Comparison of ENCODE assay signal across 19 cellular contexts in genomic region chr11:62418733-62419132, GRCh38. TPM values are rescaled to one million over a fixed set of nuclear protein-coding genes. Genes with fewer than 3 reads are reported as not detected.
A peak's percentile ranks its signal among the peaks of the same experiment; 100 is the strongest.
DNase-seq lines count a peak whose midpoint lies in the region; ATAC-seq and TF ChIP-seq lines count a peak whose summit lies in the region.
"Had no signal": no experiment of that assay in that cellular context is flagged by ENCODE, and none has a peak within 500 bp of the region (broad histone marks: within the 10 kb centered on the region; RNA-seq: fewer than 3 reads in every experiment).

SCGB1A1 (plus strand) TSS chr11:62419033; CDS start chr11:62419096, 63 bp downstream.

- H3K4me3 ChIP-seq in right cardiac atrium (ENCODE audit: low read length) (no peak within 1 kb of the TSS), fibroblast of villous mesenchyme (ENCODE audit: low read depth, low read length) (peak within 1 kb of the TSS; percentile 1), prostate gland (no peak within 1 kb of the TSS), BE2C (ENCODE audit: low read depth, low read length) (no peak within 1 kb of the TSS)
- H3K4me3 ChIP-seq: cardiac muscle cell had no signal

- intact Hi-C loops in right cardiac atrium (cut with DNase I), result no loop called here
- intact Hi-C loops in left cardiac atrium (cut with DNase I), result no loop called here
- intact Hi-C loops in prostate gland (cut with DNase I), result no loop called here
- intact Hi-C loops in activated CD8-positive, alpha-beta T cell treated with anti-CD3 and anti-CD28 coated beads for 36 hours (cut with micrococcal nuclease), result no loop called here

- H3K27me3 Mint-ChIP-seq in activated CD8-positive, alpha-beta T cell treated with anti-CD3 and anti-CD28 coated beads for 36 hours, result peaks cover 3% of the 10 kb centered on the region
- peaks cover 2% of the 10 kb centered on the region for H3K27me3 Mint-ChIP-seq in chondrocyte (ENCODE audit: low read depth)

- CTCF ChIA-PET in activated CD8-positive, alpha-beta T cell treated with anti-CD3 and anti-CD28 coated beads for 36 hours (lab: Charles Lee), result interaction anchor here (0.9 to 11.5 kb wide), 3 partner anchors 24 to 147 kb away, joined by 3 to 186 read pairs (median 3); no protein-coding TSS in a partner anchor

- H3K36me3 ChIP-seq in prostate gland (no peaks in the 10 kb centered on the region), BE2C (no peaks in the 10 kb centered on the region)
- H3K36me3 ChIP-seq: cardiac muscle cell had no signal

- 84% methylated on average over 4 of the region's 4 CpGs for WGBS in right cardiac atrium
- 75% methylated on average over 4 of the region's 4 CpGs for WGBS in prostate gland

- POLR2A ChIA-PET in activated CD8-positive, alpha-beta T cell treated with anti-CD3 and anti-CD28 coated beads for 36 hours (lab: Charles Lee), result no interaction called here

- no peaks in the 10 kb centered on the region for H3K9me3 Mint-ChIP-seq in activated CD8-positive, alpha-beta T cell treated with anti-CD3 and anti-CD28 coated beads for 36 hours
- H3K9me3 Mint-ChIP-seq in chondrocyte (ENCODE audit: low read depth), result no peaks in the 10 kb centered on the region
- H3K9me3 Mint-ChIP-seq: activated T-cell treated with anti-CD3 and anti-CD28 coated beads, Interleukin-2, amount 50 U/mL, for 4 hours had no signal

- H3K4me1 ChIP-seq in right cardiac atrium (ENCODE audit: control insufficient read depth, insufficient read depth, low read length) (no peaks in the 10 kb centered on the region), prostate gland (replicated peaks) (no peaks in the 10 kb centered on the region), BE2C (no peaks in the 10 kb centered on the region)

- peak within 1 kb of the TSS; percentile 75 for H3K27ac ChIP-seq in right cardiac atrium (ENCODE audit: low read length)
- H3K27ac ChIP-seq in prostate gland, result peak within 1 kb of the TSS; percentile 32 to 61
- H3K27ac ChIP-seq: cardiac muscle cell had no signal

- peaks cover 2% of the 10 kb centered on the region for H3K4me1 Mint-ChIP-seq in activated CD8-positive, alpha-beta T cell treated with anti-CD3 and anti-CD28 coated beads for 36 hours (ENCODE audit: low read depth)
- H3K4me1 Mint-ChIP-seq in chondrocyte (ENCODE audit: low read depth), result peaks cover 4% of the 10 kb centered on the region

- H3K4me3 Mint-ChIP-seq in activated CD8-positive, alpha-beta T cell treated with anti-CD3 and anti-CD28 coated beads for 36 hours, result no peak within 1 kb of the TSS
- H3K4me3 Mint-ChIP-seq in chondrocyte (ENCODE audit: unreplicated experiment), result no peak within 1 kb of the TSS
- H3K4me3 Mint-ChIP-seq: activated T-cell treated with anti-CD3 and anti-CD28 coated beads, Interleukin-2, amount 50 U/mL, for 4 hours had no signal

- no peaks in the 10 kb centered on the region for H3K9me3 ChIP-seq in right cardiac atrium (ENCODE audit: control insufficient read depth, low read length)
- H3K9me3 ChIP-seq in prostate gland, result no peaks in the 10 kb centered on the region
- H3K9me3 ChIP-seq in BE2C, result no peaks in the 10 kb centered on the region

- DNase-seq in right cardiac atrium (no peak), left cardiac atrium (no peak), fibroblast of villous mesenchyme (ENCODE audit: low read depth) (no peak), prostate gland (ENCODE audit: low spot score) (no peak), germinal center (ENCODE audit: low spot score) (no peak), chondrocyte (ENCODE audit: low spot score) (no peak), BE2C (no peak)
- no peak for DNase-seq in activated CD8-positive, alpha-beta T cell treated with anti-CD3 and anti-CD28 coated beads for 36 hours
- DNase-seq: activated CD4-positive, alpha-beta T cell treated with anti-CD3 and anti-CD28 coated beads, Interleukin-2, amount 50 U/mL, for 48 hours; activated T-cell treated with anti-CD3 and anti-CD28 coated beads, Interleukin-2, amount 50 U/mL, for 4 hours; foreskin melanocyte; Karpas-422; mesendoderm; NCI-H1092 treated with DMSO at 0.1 percent for 48 hours; NCI-H2107; NCI-H526 treated with DMSO at 0.1 percent for 48 hours; PC-3; stimulated activated CD4-positive, alpha-beta T cell treated with anti-CD3 and anti-CD28 coated beads, Interleukin-4, amount 100 ng/mL, for 24 hours had no signal

- no peaks in the 10 kb centered on the region for H3K27me3 ChIP-seq in right cardiac atrium (ENCODE audit: control insufficient read depth, insufficient read depth)
- H3K27me3 ChIP-seq in prostate gland (replicated peaks; ENCODE audit: insufficient read depth), result no peaks in the 10 kb centered on the region
- no peaks in the 10 kb centered on the region for H3K27me3 ChIP-seq in BE2C
- H3K27me3 ChIP-seq: cardiac muscle cell had no signal

- ATAC-seq in right cardiac atrium, result no peak
- no peak for ATAC-seq in left cardiac atrium
- no peak for ATAC-seq in activated CD8-positive, alpha-beta T cell treated with anti-CD3 and anti-CD28 coated beads for 36 hours
- ATAC-seq: activated T-cell treated with anti-CD3 and anti-CD28 coated beads, Interleukin-2, amount 50 U/mL, for 4 hours; PC-3 had no signal

- H3K27ac Mint-ChIP-seq in activated CD8-positive, alpha-beta T cell treated with anti-CD3 and anti-CD28 coated beads for 36 hours, result no peak within 1 kb of the TSS
- H3K27ac Mint-ChIP-seq in chondrocyte (ENCODE audit: unreplicated experiment), result no peak within 1 kb of the TSS

- no peaks in the 10 kb centered on the region for H3K36me3 Mint-ChIP-seq in activated CD8-positive, alpha-beta T cell treated with anti-CD3 and anti-CD28 coated beads for 36 hours (ENCODE audit: low read depth)
- no peaks in the 10 kb centered on the region for H3K36me3 Mint-ChIP-seq in chondrocyte (ENCODE audit: low read depth)

- TF ChIP-seq CTCF in fibroblast of villous mesenchyme (IDR thresholded peaks at IDR 0.05; ENCODE audit: insufficient read depth, low read depth, low read length) (no peak), prostate gland (IDR thresholded peaks at IDR 0.05) (no peak), chondrocyte (IDR thresholded peaks at IDR 0.05) (no peak), BE2C (IDR thresholded peaks at IDR 0.05; ENCODE audit: low read depth, low read length) (no peak)
- no peak for TF ChIP-seq CTCF in activated CD8-positive, alpha-beta T cell treated with anti-CD3 and anti-CD28 coated beads for 36 hours (IDR thresholded peaks at IDR 0.05)

- no peak for TF ChIP-seq POLR2A in prostate gland (IDR thresholded peaks at IDR 0.05)

RNA-seq across cellular contexts. Expression of gene SCGB1A1, which starts in this region (rescaled TPM):
- not detected for total RNA-seq in right cardiac atrium
- not detected for polyA plus RNA-seq in right cardiac atrium
- not detected for total RNA-seq in left cardiac atrium
- not detected in 2 replicates for total RNA-seq in fibroblast of villous mesenchyme
- 100 to 1,000 TPM in 1 of 2 donors, 1 to 10 TPM in 1; 6.8 to 203 TPM for total RNA-seq in prostate gland
- total RNA-seq in activated CD8-positive, alpha-beta T cell treated with anti-CD3 and anti-CD28 coated beads for 36 hours, result not detected
- not detected in 3 replicates for total RNA-seq in chondrocyte
- polyA plus RNA-seq in BE2C (2012; ENCODE audit: insufficient read depth, insufficient read length, low read depth), result not detected
- total RNA-seq: cardiac muscle cell, PC-3 had no signal
- polyA plus RNA-seq: cardiac muscle cell had no signal
